13 cellular contexts compared by ENCODE assay signal in genomic region chr1:117655220-117655577, GRCh38. TPM values are rescaled to one million over a fixed set of nuclear protein-coding genes. Genes with fewer than 3 reads are reported as not detected.
A peak's percentile ranks its signal among the peaks of the same experiment; 100 is the strongest.
DNase-seq lines count a peak whose midpoint lies in the region; ATAC-seq, FAIRE-seq and TF ChIP-seq lines count a peak whose summit lies in the region.
"Had no signal": no experiment of that assay in that cellular context is flagged by ENCODE, and none has a peak within 500 bp of the region (broad histone marks: within the 10 kb centered on the region; RNA-seq: fewer than 3 reads in every experiment).

No MANE protein-coding gene starts in this region.

- H3K23ac ChIP-seq in H1 (ENCODE audit: insufficient read length), result no peak overlapping the region

- no peak overlapping the region for H2BK20ac ChIP-seq in H1 (ENCODE audit: low read length)

- H3K4me3 ChIP-seq in H1 (ENCODE audit: extremely low read depth in 1 of 4, insufficient read depth in 2 of 4, low read depth in 3 of 4, low read length in 4 of 4), result no peak overlapping the region
- H3K4me3 ChIP-seq: thyroid gland had no signal

- POLR2A ChIA-PET in H1 (lab: Charles Lee; ENCODE audit: partially characterized antibody), result interaction anchor here (1.3 to 1.7 kb wide), 2 partner anchors 49 kb away, joined by 3 to 6 read pairs; no protein-coding TSS in a partner anchor

- H3K27me3 ChIP-seq in H1 (replicated peaks in 1 of 4; ENCODE audit: control insufficient read depth in 3 of 4, extremely low read depth in 1 of 4, insufficient read depth in 3 of 4, low read length in 3 of 4), result no peaks in the 10 kb centered on the region; a peak in 1 of 7 replicates
- H3K27me3 ChIP-seq: thyroid gland had no signal

- H2BK120ac ChIP-seq in H1 (replicated peaks; ENCODE audit: low read depth, low read length), result no peak overlapping the region

- DNase-seq in activated T-cell treated with anti-CD3 and anti-CD28 coated beads, Interleukin-2, amount 50 U/mL, for 4 hours, result no peak
- no peak for DNase-seq in activated T-cell treated with anti-CD3 and anti-CD28 coated beads for 4 hours
- DNase-seq in RPMI8226, result peak; percentile 75
- no peak for DNase-seq in H1 (ENCODE audit: low read depth in 1 of 2, low spot score in 2 of 2)
- DNase-seq in endothelial cell (ENCODE audit: low spot score), result no peak
- DNase-seq in NCI-H1048 (lab: John Stamatoyannopoulos, UW), result no peak
- DNase-seq: HCEC 1CT, NCI-H1436 treated with DMSO at 0.1 percent for 48 hours, SIG-M5, thyroid gland had no signal

- H3K27me3 Mint-ChIP-seq in activated T-cell treated with anti-CD3 and anti-CD28 coated beads, Interleukin-2, amount 50 U/mL, for 4 hours (ENCODE audit: low read depth), result no peaks in the 10 kb centered on the region
- no peaks in the 10 kb centered on the region for H3K27me3 Mint-ChIP-seq in stimulated activated memory B cell treated with anti-CD40 and anti-IgM and Interleukin-4, amounts not matched to agents 10 μg/mL and 1 μg/mL and 100 μg/mL, for 72 hours
- H3K27me3 Mint-ChIP-seq in endothelial cell (ENCODE audit: unreplicated experiment), result peaks cover 2% of the 10 kb centered on the region

- no peaks in the 10 kb centered on the region for H3K23me2 ChIP-seq in H1 (ENCODE audit: low read depth, low read length)

- no peak for TF ChIP-seq POLR2A in H1 (IDR thresholded peaks at IDR 0.05; ENCODE audit: control extremely low read depth in 1 of 2, low read depth in 2 of 2, low read length in 2 of 2)

- no peak overlapping the region for H3K14ac ChIP-seq in H1 (ENCODE audit: insufficient read length)

- H3K18ac ChIP-seq in H1 (ENCODE audit: extremely low read depth, low read length), result no peak overlapping the region

- no peak overlapping the region for H3K27ac ChIP-seq in H1 (ENCODE audit: low read depth, low read length)
- H3K27ac ChIP-seq: parathyroid adenoma, thyroid gland had no signal

- H4K20me1 ChIP-seq in H1 (replicated peaks in 1 of 2; ENCODE audit: control insufficient read depth in 1 of 2, insufficient read depth in 2 of 2, low read length in 2 of 2), result no peaks in the 10 kb centered on the region

- H3K9me3 ChIP-seq in H1 (ENCODE audit: insufficient read depth in 2 of 2, low read depth in 1 of 2, low read length in 1 of 2), result no peaks in the 10 kb centered on the region
- H3K9me3 ChIP-seq: thyroid gland had no signal

- peaks cover 89% of the 10 kb centered on the region for H3K4me1 Mint-ChIP-seq in activated T-cell treated with anti-CD3 and anti-CD28 coated beads, Interleukin-2, amount 50 U/mL, for 4 hours (ENCODE audit: low read depth)
- H3K4me1 Mint-ChIP-seq in stimulated activated memory B cell treated with anti-CD40 and anti-IgM and Interleukin-4, amounts not matched to agents 10 μg/mL and 1 μg/mL and 100 μg/mL, for 72 hours, result peaks cover 89% of the 10 kb centered on the region
- peaks cover 4% of the 10 kb centered on the region for H3K4me1 Mint-ChIP-seq in endothelial cell (ENCODE audit: unreplicated experiment)

- no peak overlapping the region for H2AFZ ChIP-seq in H1 (ENCODE audit: low read length)
- H2AFZ ChIP-seq: parathyroid adenoma had no signal

- no peaks in the 10 kb centered on the region for H3K36me3 Mint-ChIP-seq in activated T-cell treated with anti-CD3 and anti-CD28 coated beads, Interleukin-2, amount 50 U/mL, for 4 hours (ENCODE audit: insufficient read depth)
- H3K36me3 Mint-ChIP-seq in stimulated activated memory B cell treated with anti-CD40 and anti-IgM and Interleukin-4, amounts not matched to agents 10 μg/mL and 1 μg/mL and 100 μg/mL, for 72 hours, result no peaks in the 10 kb centered on the region
- H3K36me3 Mint-ChIP-seq in endothelial cell (ENCODE audit: low read depth, unreplicated experiment), result no peaks in the 10 kb centered on the region

- no peak overlapping the region for H3K9ac ChIP-seq in H1 (replicated peaks in 1 of 4; ENCODE audit: extremely low read depth in 1 of 4, low read depth in 3 of 4, low read length in 3 of 4)
- H3K9ac ChIP-seq: parathyroid adenoma had no signal

- WGBS in H1 (ENCODE audit: extremely low coverage in 1 of 2, insufficient coverage in 1 of 2, insufficient read length in 1 of 2, insufficient replicate concordance in 2 of 2, low coverage in 1 of 2, low lambda C conversion rate in 2 of 2, missing lambda C conversion rate in 1 of 2), 2 experiments, result 97% methylated on average over 12 of the region's 12 CpGs; no CpG with 5 or more reads in 1 of the 2 experiments

- H3K27ac Mint-ChIP-seq in stimulated activated memory B cell treated with anti-CD40 and anti-IgM and Interleukin-4, amounts not matched to agents 10 μg/mL and 1 μg/mL and 100 μg/mL, for 72 hours, result peak overlapping the region; percentile 94
- no peak overlapping the region for H3K27ac Mint-ChIP-seq in endothelial cell (ENCODE audit: unreplicated experiment)

- ATAC-seq in activated T-cell treated with anti-CD3 and anti-CD28 coated beads, Interleukin-2, amount 50 U/mL, for 4 hours, result no peak
- ATAC-seq in stimulated activated memory B cell treated with anti-CD40 and anti-IgM and Interleukin-4, amounts not matched to agents 10 μg/mL and 1 μg/mL and 100 μg/mL, for 72 hours, result no peak
- no peak for ATAC-seq in GM21423 (IDR thresholded peaks at IDR 0.05; ENCODE audit: unreplicated experiment)

- no peak overlapping the region for H4K91ac ChIP-seq in H1 (replicated peaks; ENCODE audit: insufficient read length, low read length)

- H2BK12ac ChIP-seq in H1 (ENCODE audit: low read depth, low read length), result no peak overlapping the region

- H3K4me3 Mint-ChIP-seq in activated T-cell treated with anti-CD3 and anti-CD28 coated beads, Interleukin-2, amount 50 U/mL, for 4 hours, result peak overlapping the region; percentile 14
- peak overlapping the region; percentile 61 for H3K4me3 Mint-ChIP-seq in stimulated activated memory B cell treated with anti-CD40 and anti-IgM and Interleukin-4, amounts not matched to agents 10 μg/mL and 1 μg/mL and 100 μg/mL, for 72 hours
- H3K4me3 Mint-ChIP-seq in endothelial cell (ENCODE audit: unreplicated experiment), result no peak overlapping the region

- no peak overlapping the region for H2AK5ac ChIP-seq in H1 (ENCODE audit: low read depth, low read length)

- no peak overlapping the region for H3K56ac ChIP-seq in H1 (replicated peaks; ENCODE audit: insufficient read length, low read depth, low read length)

- H4K8ac ChIP-seq in H1 (ENCODE audit: extremely low read depth, insufficient read depth, low read length), result no peak overlapping the region

- TF ChIP-seq CTCF in H1 (IDR thresholded peaks at IDR 0.05; ENCODE audit: control extremely low read depth in 1 of 3, insufficient read depth in 1 of 3, low read depth in 1 of 3, low read length in 3 of 3), result no peak
- TF ChIP-seq CTCF in endothelial cell (IDR thresholded peaks at IDR 0.05; ENCODE audit: unreplicated experiment), result no peak

- no peak overlapping the region for H3K4me2 ChIP-seq in H1 (ENCODE audit: insufficient read depth in 1 of 2, low read depth in 2 of 2, low read length in 2 of 2)

- H3K36me3 ChIP-seq in H1 (ENCODE audit: control insufficient read depth in 2 of 4, insufficient read depth in 4 of 4, low read length in 3 of 4), result no peaks in the 10 kb centered on the region
- H3K36me3 ChIP-seq: thyroid gland had no signal

- H4K5ac ChIP-seq in H1 (ENCODE audit: insufficient read length, low read depth, low read length), result no peak overlapping the region

- H2BK15ac ChIP-seq in H1 (ENCODE audit: low read length), result peak overlapping the region; percentile 61; the same call in 1 of the 2 replicates

- no peak for TF ChIP-seq RAD21 in H1 (IDR thresholded peaks at IDR 0.05 in 1 of 2, conservative IDR thresholded peaks at IDR 0.05 in 1 of 2; ENCODE audit: low read depth in 2 of 2, low read length in 2 of 2)

- H2BK5ac ChIP-seq in H1 (ENCODE audit: low read depth, low read length), result no peak overlapping the region

- CTCF ChIA-PET in H1 (lab: Charles Lee; ENCODE audit: partially characterized antibody), result interaction anchor here (0.7 to 2.4 kb wide), 8 partner anchors 16 to 533 kb away, joined by 3 to 6 read pairs (median 4); no protein-coding TSS in a partner anchor

- H3K79me2 ChIP-seq in H1 (ENCODE audit: control insufficient read depth in 1 of 2, insufficient read depth in 2 of 2, low read length in 2 of 2), result no peaks in the 10 kb centered on the region
- H3K79me2 ChIP-seq: parathyroid adenoma had no signal

- no peaks in the 10 kb centered on the region for H3K79me1 ChIP-seq in H1 (ENCODE audit: low read depth, low read length)

- H3K4ac ChIP-seq in H1 (replicated peaks; ENCODE audit: insufficient read length, low read depth, low read length), result no peak overlapping the region

- no peaks in the 10 kb centered on the region for H3K9me3 Mint-ChIP-seq in activated T-cell treated with anti-CD3 and anti-CD28 coated beads, Interleukin-2, amount 50 U/mL, for 4 hours
- no peaks in the 10 kb centered on the region for H3K9me3 Mint-ChIP-seq in stimulated activated memory B cell treated with anti-CD40 and anti-IgM and Interleukin-4, amounts not matched to agents 10 μg/mL and 1 μg/mL and 100 μg/mL, for 72 hours
- H3K9me3 Mint-ChIP-seq in endothelial cell (ENCODE audit: unreplicated experiment), result no peaks in the 10 kb centered on the region

- FAIRE-seq in H1 (lab: Jason Lieb, UNC), result no peak

- TF ChIP-seq EP300 in H1 (IDR thresholded peaks at IDR 0.05; ENCODE audit: borderline replicate concordance in 1 of 2, low read depth in 2 of 2, low read length in 2 of 2), result no peak

- peaks cover 0 to 4% (median 0%) of the 10 kb centered on the region in 4 experiments; a peak in 2 of 7 replicates for H3K4me1 ChIP-seq in H1 (replicated peaks in 1 of 4; ENCODE audit: control insufficient read depth in 3 of 4, insufficient read depth in 4 of 4, low read length in 3 of 4)
- H3K4me1 ChIP-seq: parathyroid adenoma, thyroid gland had no signal

TF ChIP-seq in H1, 55 proteins besides CTCF, POLR2A, EP300 and RAD21 (continues in another document):
- no peak for TF ChIP-seq EZH2 (IDR thresholded peaks at IDR 0.05; ENCODE audit: low read depth, low read length, severe bottlenecking)
- no peak for TF ChIP-seq TBP (IDR thresholded peaks at IDR 0.05; ENCODE audit: low read depth, low read length)

RNA-seq across cellular contexts. Expression of gene TENT5C, which starts 49.4 kb away (rescaled TPM):
- total RNA-seq in activated T-cell treated with anti-CD3 and anti-CD28 coated beads, Interleukin-2, amount 50 U/mL, for 4 hours, result 1 to 10 TPM; 3.6 to 5.8 (median 5.6) TPM
- 0.75 and 0.99 TPM in 2 replicates for total RNA-seq in H1 (2021; fragmentation: NEBNext Ultra II Directional; extraction: Animal tissue kit (Norgen Biotek cat#: 25700))
- 0.38 TPM in 2 replicates for polyA plus RNA-seq in H1 (2011; rRNA removed)
- 0.37 TPM for polyA plus RNA-seq in H1 (2011; cell fraction: cytosol; rRNA removed)
- 0.19 TPM for polyA plus RNA-seq in H1 (2011; cell fraction: nucleus; rRNA removed)
- polyA plus RNA-seq in H1 (2012, experiment 1 of 2), result 0.36 to 0.50 TPM (median 0.44 TPM) in 4 replicates
- polyA plus RNA-seq in H1 (2012, experiment 2 of 2), result 0.08 TPM
- 0.24 TPM for polyA plus RNA-seq in H1 (2013, experiment 1 of 2)
- polyA plus RNA-seq in H1 (2013, experiment 2 of 2), result 0.22 TPM
- 1.6 and 2.4 TPM in 2 replicates for polyA minus RNA-seq in H1 (2011; rRNA and poly(A)+ RNA removed)
- polyA minus RNA-seq in H1 (2011; cell fraction: cytosol; rRNA and poly(A)+ RNA removed), result 0.95 TPM
- 1.1 TPM for polyA minus RNA-seq in H1 (2011; cell fraction: nucleus; rRNA and poly(A)+ RNA removed)
- 0.05 TPM for total RNA-seq in endothelial cell (ENCODE audit: unreplicated experiment)
